In the genomic region with DNA sequence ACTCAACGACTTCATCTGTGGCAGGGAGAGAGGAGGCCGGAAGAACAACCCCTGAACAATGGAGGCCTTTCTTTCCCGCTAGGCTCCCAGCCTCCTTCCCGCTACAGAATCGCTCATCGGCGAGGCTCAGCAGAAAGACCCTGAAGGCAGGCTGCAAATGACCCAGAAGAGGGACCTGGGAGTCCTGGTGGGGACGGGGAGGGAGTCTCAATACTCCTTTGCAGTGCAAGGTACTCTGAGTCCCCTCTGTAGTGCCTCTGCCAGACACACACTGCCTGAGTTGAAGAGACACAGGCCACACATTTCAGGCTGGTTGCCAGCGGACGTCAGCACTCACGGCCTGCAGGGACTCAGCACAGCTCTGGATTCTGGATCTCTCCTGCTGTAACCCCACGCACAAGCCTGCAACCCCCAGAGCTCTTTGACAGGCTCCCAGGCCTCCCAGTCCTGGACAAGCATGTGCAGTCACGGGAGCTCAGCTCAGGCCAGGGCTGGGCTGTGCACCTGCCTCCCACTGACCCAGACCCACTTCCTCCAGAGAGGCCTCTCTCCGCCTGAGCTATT, we compare ENCODE assay signal across 1 cellular context.
TF ChIP-seq lines count a peak whose summit lies in the region.

No MANE protein-coding gene starts in this region.

TF ChIP-seq in HepG2, 621 proteins besides CTCF, POLR2A, EP300 and RAD21 (continued from another document and continues in another):
- TF ChIP-seq, protein P1, sequence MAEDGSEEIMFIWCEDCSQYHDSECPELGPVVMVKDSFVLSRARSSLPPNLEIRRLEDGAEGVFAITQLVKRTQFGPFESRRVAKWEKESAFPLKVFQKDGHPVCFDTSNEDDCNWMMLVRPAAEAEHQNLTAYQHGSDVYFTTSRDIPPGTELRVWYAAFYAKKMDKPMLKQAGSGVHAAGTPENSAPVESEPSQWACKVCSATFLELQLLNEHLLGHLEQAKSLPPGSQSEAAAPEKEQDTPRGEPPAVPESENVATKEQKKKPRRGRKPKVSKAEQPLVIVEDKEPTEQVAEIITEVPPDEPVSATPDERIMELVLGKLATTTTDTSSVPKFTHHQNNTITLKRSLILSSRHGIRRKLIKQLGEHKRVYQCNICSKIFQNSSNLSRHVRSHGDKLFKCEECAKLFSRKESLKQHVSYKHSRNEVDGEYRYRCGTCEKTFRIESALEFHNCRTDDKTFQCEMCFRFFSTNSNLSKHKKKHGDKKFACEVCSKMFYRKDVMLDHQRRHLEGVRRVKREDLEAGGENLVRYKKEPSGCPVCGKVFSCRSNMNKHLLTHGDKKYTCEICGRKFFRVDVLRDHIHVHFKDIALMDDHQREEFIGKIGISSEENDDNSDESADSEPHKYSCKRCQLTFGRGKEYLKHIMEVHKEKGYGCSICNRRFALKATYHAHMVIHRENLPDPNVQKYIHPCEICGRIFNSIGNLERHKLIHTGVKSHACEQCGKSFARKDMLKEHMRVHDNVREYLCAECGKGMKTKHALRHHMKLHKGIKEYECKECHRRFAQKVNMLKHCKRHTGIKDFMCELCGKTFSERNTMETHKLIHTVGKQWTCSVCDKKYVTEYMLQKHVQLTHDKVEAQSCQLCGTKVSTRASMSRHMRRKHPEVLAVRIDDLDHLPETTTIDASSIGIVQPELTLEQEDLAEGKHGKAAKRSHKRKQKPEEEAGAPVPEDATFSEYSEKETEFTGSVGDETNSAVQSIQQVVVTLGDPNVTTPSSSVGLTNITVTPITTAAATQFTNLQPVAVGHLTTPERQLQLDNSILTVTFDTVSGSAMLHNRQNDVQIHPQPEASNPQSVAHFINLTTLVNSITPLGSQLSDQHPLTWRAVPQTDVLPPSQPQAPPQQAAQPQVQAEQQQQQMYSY (CRISPR knock-in tag; IDR thresholded peaks at IDR 0.05) = no peak
- TF ChIP-seq RFX5 (IDR thresholded peaks at IDR 0.05; ENCODE audit: low read depth, low read length) (no peak), ZNF776 (CRISPR knock-in tag; IDR thresholded peaks at IDR 0.05) (peak; percentile 68; the same call in 1 of the 2 replicates), ZNF205 (CRISPR knock-in tag; IDR thresholded peaks at IDR 0.05) (no peak), ZKSCAN5 (CRISPR knock-in tag; IDR thresholded peaks at IDR 0.05) (no peak), ONECUT2 (CRISPR knock-in tag; IDR thresholded peaks at IDR 0.05) (no peak), RBM39 (IDR thresholded peaks at IDR 0.05; ENCODE audit: low read depth, low read length, poor library complexity, severe bottlenecking) (no peak), ZNF670 (CRISPR knock-in tag; IDR thresholded peaks at IDR 0.05; ENCODE audit: borderline replicate concordance) (no peak), ATAD3A (CRISPR knock-in tag; IDR thresholded peaks at IDR 0.05) (no peak), ZNF563 (CRISPR knock-in tag; IDR thresholded peaks at IDR 0.05) (0 out of 2 replicates have a peak, but pooled peaks have one; percentile 32), ZNF598 (CRISPR knock-in tag; IDR thresholded peaks at IDR 0.05; ENCODE audit: borderline replicate concordance) (0 out of 2 replicates have a peak, but pooled peaks have one; percentile 76), DR1 (CRISPR knock-in tag; IDR thresholded peaks at IDR 0.05) (no peak), ZNF446 (CRISPR knock-in tag; IDR thresholded peaks at IDR 0.05) (0 out of 2 replicates have a peak, but pooled peaks have one; percentile 72)
- TF ChIP-seq, protein P2, sequence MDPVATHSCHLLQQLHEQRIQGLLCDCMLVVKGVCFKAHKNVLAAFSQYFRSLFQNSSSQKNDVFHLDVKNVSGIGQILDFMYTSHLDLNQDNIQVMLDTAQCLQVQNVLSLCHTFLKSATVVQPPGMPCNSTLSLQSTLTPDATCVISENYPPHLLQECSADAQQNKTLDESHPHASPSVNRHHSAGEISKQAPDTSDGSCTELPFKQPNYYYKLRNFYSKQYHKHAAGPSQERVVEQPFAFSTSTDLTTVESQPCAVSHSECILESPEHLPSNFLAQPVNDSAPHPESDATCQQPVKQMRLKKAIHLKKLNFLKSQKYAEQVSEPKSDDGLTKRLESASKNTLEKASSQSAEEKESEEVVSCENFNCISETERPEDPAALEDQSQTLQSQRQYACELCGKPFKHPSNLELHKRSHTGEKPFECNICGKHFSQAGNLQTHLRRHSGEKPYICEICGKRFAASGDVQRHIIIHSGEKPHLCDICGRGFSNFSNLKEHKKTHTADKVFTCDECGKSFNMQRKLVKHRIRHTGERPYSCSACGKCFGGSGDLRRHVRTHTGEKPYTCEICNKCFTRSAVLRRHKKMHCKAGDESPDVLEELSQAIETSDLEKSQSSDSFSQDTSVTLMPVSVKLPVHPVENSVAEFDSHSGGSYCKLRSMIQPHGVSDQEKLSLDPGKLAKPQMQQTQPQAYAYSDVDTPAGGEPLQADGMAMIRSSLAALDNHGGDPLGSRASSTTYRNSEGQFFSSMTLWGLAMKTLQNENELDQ (CRISPR knock-in tag; IDR thresholded peaks at IDR 0.05; ENCODE audit: borderline replicate concordance) = no peak
- TF ChIP-seq, protein P3, sequence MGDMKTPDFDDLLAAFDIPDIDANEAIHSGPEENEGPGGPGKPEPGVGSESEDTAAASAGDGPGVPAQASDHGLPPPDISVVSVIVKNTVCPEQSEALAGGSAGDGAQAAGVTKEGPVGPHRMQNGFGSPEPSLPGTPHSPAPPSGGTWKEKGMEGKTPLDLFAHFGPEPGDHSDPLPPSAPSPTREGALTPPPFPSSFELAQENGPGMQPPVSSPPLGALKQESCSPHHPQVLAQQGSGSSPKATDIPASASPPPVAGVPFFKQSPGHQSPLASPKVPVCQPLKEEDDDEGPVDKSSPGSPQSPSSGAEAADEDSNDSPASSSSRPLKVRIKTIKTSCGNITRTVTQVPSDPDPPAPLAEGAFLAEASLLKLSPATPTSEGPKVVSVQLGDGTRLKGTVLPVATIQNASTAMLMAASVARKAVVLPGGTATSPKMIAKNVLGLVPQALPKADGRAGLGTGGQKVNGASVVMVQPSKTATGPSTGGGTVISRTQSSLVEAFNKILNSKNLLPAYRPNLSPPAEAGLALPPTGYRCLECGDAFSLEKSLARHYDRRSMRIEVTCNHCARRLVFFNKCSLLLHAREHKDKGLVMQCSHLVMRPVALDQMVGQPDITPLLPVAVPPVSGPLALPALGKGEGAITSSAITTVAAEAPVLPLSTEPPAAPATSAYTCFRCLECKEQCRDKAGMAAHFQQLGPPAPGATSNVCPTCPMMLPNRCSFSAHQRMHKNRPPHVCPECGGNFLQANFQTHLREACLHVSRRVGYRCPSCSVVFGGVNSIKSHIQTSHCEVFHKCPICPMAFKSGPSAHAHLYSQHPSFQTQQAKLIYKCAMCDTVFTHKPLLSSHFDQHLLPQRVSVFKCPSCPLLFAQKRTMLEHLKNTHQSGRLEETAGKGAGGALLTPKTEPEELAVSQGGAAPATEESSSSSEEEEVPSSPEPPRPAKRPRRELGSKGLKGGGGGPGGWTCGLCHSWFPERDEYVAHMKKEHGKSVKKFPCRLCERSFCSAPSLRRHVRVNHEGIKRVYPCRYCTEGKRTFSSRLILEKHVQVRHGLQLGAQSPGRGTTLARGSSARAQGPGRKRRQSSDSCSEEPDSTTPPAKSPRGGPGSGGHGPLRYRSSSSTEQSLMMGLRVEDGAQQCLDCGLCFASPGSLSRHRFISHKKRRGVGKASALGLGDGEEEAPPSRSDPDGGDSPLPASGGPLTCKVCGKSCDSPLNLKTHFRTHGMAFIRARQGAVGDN (CRISPR knock-in tag; IDR thresholded peaks at IDR 0.05) = peak; percentile 74
- TF ChIP-seq, protein P4, sequence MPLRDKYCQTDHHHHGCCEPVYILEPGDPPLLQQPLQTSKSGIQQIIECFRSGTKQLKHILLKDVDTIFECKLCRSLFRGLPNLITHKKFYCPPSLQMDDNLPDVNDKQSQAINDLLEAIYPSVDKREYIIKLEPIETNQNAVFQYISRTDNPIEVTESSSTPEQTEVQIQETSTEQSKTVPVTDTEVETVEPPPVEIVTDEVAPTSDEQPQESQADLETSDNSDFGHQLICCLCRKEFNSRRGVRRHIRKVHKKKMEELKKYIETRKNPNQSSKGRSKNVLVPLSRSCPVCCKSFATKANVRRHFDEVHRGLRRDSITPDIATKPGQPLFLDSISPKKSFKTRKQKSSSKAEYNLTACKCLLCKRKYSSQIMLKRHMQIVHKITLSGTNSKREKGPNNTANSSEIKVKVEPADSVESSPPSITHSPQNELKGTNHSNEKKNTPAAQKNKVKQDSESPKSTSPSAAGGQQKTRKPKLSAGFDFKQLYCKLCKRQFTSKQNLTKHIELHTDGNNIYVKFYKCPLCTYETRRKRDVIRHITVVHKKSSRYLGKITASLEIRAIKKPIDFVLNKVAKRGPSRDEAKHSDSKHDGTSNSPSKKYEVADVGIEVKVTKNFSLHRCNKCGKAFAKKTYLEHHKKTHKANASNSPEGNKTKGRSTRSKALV (CRISPR knock-in tag; IDR thresholded peaks at IDR 0.05) = no peak
- TF ChIP-seq, protein P5, sequence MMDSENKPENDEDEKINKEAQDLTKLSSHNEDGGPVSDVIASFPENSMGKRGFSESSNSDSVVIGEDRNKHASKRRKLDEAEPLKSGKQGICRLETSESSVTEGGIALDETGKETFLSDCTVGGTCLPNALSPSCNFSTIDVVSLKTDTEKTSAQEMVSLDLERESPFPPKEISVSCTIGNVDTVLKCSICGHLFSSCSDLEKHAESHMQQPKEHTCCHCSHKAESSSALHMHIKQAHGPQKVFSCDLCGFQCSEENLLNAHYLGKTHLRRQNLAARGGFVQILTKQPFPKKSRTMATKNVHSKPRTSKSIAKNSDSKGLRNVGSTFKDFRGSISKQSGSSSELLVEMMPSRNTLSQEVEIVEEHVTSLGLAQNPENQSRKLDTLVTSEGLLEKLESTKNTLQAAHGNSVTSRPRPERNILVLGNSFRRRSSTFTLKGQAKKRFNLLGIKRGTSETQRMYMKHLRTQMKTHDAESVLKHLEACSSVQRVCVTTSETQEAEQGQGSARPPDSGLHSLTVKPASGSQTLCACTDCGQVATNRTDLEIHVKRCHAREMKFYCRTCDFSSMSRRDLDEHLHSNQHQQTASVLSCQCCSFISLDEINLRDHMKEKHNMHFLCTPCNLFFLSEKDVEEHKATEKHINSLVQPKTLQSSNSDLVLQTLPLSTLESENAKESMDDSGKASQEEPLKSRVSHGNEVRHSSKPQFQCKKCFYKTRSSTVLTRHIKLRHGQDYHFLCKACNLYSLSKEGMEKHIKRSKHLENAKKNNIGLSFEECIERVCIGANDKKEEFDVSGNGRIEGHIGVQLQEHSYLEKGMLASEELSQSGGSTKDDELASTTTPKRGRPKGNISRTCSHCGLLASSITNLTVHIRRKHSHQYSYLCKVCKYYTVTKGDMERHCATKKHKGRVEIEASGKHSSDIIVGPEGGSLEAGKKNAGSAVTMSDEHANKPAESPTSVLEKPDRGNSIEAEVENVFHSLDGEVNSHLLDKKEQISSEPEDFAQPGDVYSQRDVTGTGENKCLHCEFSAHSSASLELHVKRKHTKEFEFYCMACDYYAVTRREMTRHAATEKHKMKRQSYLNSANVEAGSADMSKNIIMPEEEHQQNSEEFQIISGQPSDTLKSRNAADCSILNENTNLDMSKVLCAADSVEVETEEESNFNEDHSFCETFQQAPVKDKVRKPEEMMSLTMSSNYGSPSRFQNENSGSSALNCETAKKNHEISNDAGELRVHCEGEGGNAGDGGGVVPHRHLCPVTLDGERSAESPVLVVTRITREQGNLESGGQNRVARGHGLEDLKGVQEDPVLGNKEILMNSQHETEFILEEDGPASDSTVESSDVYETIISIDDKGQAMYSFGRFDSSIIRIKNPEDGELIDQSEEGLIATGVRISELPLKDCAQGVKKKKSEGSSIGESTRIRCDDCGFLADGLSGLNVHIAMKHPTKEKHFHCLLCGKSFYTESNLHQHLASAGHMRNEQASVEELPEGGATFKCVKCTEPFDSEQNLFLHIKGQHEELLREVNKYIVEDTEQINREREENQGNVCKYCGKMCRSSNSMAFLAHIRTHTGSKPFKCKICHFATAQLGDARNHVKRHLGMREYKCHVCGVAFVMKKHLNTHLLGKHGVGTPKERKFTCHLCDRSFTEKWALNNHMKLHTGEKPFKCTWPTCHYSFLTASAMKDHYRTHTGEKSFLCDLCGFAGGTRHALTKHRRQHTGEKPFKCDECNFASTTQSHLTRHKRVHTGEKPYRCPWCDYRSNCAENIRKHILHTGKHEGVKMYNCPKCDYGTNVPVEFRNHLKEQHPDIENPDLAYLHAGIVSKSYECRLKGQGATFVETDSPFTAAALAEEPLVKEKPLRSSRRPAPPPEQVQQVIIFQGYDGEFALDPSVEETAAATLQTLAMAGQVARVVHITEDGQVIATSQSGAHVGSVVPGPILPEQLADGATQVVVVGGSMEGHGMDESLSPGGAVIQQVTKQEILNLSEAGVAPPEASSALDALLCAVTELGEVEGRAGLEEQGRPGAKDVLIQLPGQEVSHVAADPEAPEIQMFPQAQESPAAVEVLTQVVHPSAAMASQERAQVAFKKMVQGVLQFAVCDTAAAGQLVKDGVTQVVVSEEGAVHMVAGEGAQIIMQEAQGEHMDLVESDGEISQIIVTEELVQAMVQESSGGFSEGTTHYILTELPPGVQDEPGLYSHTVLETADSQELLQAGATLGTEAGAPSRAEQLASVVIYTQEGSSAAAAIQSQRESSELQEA (CRISPR knock-in tag; IDR thresholded peaks at IDR 0.05; ENCODE audit: not compliant biosample characterization) = no peak
- TF ChIP-seq, protein P6, sequence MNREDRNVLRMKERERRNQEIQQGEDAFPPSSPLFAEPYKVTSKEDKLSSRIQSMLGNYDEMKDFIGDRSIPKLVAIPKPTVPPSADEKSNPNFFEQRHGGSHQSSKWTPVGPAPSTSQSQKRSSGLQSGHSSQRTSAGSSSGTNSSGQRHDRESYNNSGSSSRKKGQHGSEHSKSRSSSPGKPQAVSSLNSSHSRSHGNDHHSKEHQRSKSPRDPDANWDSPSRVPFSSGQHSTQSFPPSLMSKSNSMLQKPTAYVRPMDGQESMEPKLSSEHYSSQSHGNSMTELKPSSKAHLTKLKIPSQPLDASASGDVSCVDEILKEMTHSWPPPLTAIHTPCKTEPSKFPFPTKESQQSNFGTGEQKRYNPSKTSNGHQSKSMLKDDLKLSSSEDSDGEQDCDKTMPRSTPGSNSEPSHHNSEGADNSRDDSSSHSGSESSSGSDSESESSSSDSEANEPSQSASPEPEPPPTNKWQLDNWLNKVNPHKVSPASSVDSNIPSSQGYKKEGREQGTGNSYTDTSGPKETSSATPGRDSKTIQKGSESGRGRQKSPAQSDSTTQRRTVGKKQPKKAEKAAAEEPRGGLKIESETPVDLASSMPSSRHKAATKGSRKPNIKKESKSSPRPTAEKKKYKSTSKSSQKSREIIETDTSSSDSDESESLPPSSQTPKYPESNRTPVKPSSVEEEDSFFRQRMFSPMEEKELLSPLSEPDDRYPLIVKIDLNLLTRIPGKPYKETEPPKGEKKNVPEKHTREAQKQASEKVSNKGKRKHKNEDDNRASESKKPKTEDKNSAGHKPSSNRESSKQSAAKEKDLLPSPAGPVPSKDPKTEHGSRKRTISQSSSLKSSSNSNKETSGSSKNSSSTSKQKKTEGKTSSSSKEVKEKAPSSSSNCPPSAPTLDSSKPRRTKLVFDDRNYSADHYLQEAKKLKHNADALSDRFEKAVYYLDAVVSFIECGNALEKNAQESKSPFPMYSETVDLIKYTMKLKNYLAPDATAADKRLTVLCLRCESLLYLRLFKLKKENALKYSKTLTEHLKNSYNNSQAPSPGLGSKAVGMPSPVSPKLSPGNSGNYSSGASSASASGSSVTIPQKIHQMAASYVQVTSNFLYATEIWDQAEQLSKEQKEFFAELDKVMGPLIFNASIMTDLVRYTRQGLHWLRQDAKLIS (CRISPR knock-in tag; IDR thresholded peaks at IDR 0.05) = no peak
- TF ChIP-seq, protein P7, sequence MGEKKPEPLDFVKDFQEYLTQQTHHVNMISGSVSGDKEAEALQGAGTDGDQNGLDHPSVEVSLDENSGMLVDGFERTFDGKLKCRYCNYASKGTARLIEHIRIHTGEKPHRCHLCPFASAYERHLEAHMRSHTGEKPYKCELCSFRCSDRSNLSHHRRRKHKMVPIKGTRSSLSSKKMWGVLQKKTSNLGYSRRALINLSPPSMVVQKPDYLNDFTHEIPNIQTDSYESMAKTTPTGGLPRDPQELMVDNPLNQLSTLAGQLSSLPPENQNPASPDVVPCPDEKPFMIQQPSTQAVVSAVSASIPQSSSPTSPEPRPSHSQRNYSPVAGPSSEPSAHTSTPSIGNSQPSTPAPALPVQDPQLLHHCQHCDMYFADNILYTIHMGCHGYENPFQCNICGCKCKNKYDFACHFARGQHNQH (CRISPR knock-in tag; IDR thresholded peaks at IDR 0.05) = no peak
